36 cellular contexts compared by ENCODE assay signal in genomic region chr11:116343270-116343669, GRCh38.
"Had no signal": no experiment of that assay in that cellular context is flagged by ENCODE, and none has a peak within 500 bp of the region (broad histone marks: within the 10 kb centered on the region; RNA-seq: fewer than 3 reads in every experiment).

No MANE protein-coding gene starts in this region.

- H3K4me1 ChIP-seq: adrenal gland, body of pancreas, breast epithelium had no signal

- ATAC-seq: activated CD4-positive, alpha-beta T cell treated with anti-CD3 and anti-CD28 coated beads for 36 hours; activated CD4-positive, CD25-positive, alpha-beta regulatory T cell treated with anti-CD3 and anti-CD28 coated beads, Interleukin-2, amount 50 U/mL, for 24 hours; activated CD8-positive, alpha-beta T cell treated with anti-CD3 and anti-CD28 coated beads, Interleukin-2, amount 10 ng/mL, durations not matched to agents 7 days and 5 days; activated naive CD4-positive, alpha-beta T cell treated with anti-CD3 and anti-CD28 coated beads, Interleukin-2, amount 50 U/mL, for 72 hours; body of pancreas; WTC11 had no signal

- H3K4me1 Mint-ChIP-seq: activated CD4-positive, alpha-beta memory T cell treated with anti-CD3 and anti-CD28 coated beads, Interleukin-2, amount 10 ng/mL, durations not matched to agents 7 days and 5 days; activated CD4-positive, alpha-beta T cell treated with anti-CD3 and anti-CD28 coated beads for 36 hours; activated naive CD8-positive, alpha-beta T cell treated with anti-CD3 and anti-CD28 coated beads for 36 hours had no signal

- H3K4me3 Mint-ChIP-seq: activated CD4-positive, alpha-beta memory T cell treated with anti-CD3 and anti-CD28 coated beads, Interleukin-2, amount 10 ng/mL, durations not matched to agents 7 days and 5 days; activated CD4-positive, alpha-beta T cell treated with anti-CD3 and anti-CD28 coated beads for 36 hours; activated CD4-positive, alpha-beta T cell treated with anti-CD3 and anti-CD28 coated beads, Interleukin-2, amount 10 ng/mL, durations not matched to agents 7 days and 5 days; activated CD8-positive, alpha-beta T cell treated with anti-CD3 and anti-CD28 coated beads, Interleukin-2, amount 10 ng/mL, durations not matched to agents 7 days and 5 days; activated naive CD4-positive, alpha-beta T cell treated with anti-CD3 and anti-CD28 coated beads for 36 hours; activated naive CD8-positive, alpha-beta T cell treated with anti-CD3 and anti-CD28 coated beads for 36 hours; activated T-cell treated with anti-CD3 and anti-CD28 coated beads, Interleukin-2, amount 50 U/mL, for 24 hours; T-helper 1 cell treated with Interleukin-12 subunit alpha and Interleukin-12 subunit beta and Interleukin-4 antibody, amounts not matched to agents 30 μg/mL and 1 μg/mL, for 36 hours; T-helper 2 cell treated with Interferon-gamma antibody and Interleukin-4, amounts not matched to agents 5 μg/mL and 100 μg/mL, for 36 hours; WTC11 had no signal

- H3K27me3 Mint-ChIP-seq: activated CD4-positive, alpha-beta memory T cell treated with anti-CD3 and anti-CD28 coated beads, Interleukin-2, amount 10 ng/mL, durations not matched to agents 7 days and 5 days; activated CD4-positive, alpha-beta T cell treated with anti-CD3 and anti-CD28 coated beads for 36 hours; activated CD4-positive, alpha-beta T cell treated with anti-CD3 and anti-CD28 coated beads, Interleukin-2, amount 10 ng/mL, durations not matched to agents 7 days and 5 days; activated naive CD8-positive, alpha-beta T cell treated with anti-CD3 and anti-CD28 coated beads for 36 hours; activated T-cell treated with anti-CD3 and anti-CD28 coated beads, Interleukin-2, amount 50 U/mL, for 24 hours had no signal

- DNase-seq: activated CD4-positive, alpha-beta memory T cell treated with anti-CD3 and anti-CD28 coated beads, Interleukin-2, amount 10 ng/mL, durations not matched to agents 7 days and 5 days; activated CD4-positive, alpha-beta T cell treated with anti-CD3 and anti-CD28 coated beads for 1 hour; activated CD4-positive, alpha-beta T cell treated with anti-CD3 and anti-CD28 coated beads for 36 hours; activated CD4-positive, alpha-beta T cell treated with anti-CD3 and anti-CD28 coated beads for 48 hours; activated CD4-positive, alpha-beta T cell treated with anti-CD3 and anti-CD28 coated beads, Interleukin-2, amount 10 ng/mL, durations not matched to agents 7 days and 5 days; activated CD4-positive, alpha-beta T cell treated with anti-CD3 and anti-CD28 coated beads, Interleukin-2, amount 50 U/mL, for 48 hours; activated CD4-positive, CD25-positive, alpha-beta regulatory T cell; activated CD8-positive, alpha-beta memory T cell treated with anti-CD3 and anti-CD28 coated beads for 24 hours; activated CD8-positive, alpha-beta memory T cell treated with anti-CD3 and anti-CD28 coated beads, Interleukin-2, amount 50 U/mL, for 4 hours; activated CD8-positive, alpha-beta T cell treated with anti-CD3 and anti-CD28 coated beads, Interleukin-2, amount 10 ng/mL, durations not matched to agents 7 days and 5 days; activated effector memory CD4-positive, alpha-beta T cell treated with Interleukin-2 at 50 U/mL for 16 hours; activated gamma-delta T cell treated with Interleukin-2 at 50 U/mL for 16 hours; activated naive CD4-positive, alpha-beta T cell; activated naive CD4-positive, alpha-beta T cell treated with anti-CD3 and anti-CD28 coated beads for 36 hours; activated naive CD4-positive, alpha-beta T cell treated with anti-CD3 and anti-CD28 coated beads, Interleukin-2, amount 50 U/mL, for 16 hours; activated naive CD8-positive, alpha-beta T cell treated with anti-CD3 and anti-CD28 coated beads for 36 hours; activated T-cell treated with anti-CD3 and anti-CD28 coated beads, Interleukin-2, amount 50 U/mL, for 24 hours; activated T-cell treated with anti-CD3 and anti-CD28 coated beads, Interleukin-2, amount 50 U/mL, for 48 hours; amniotic stem cell; aorta; body of pancreas; brain microvascular endothelial cell; central memory CD4-positive, alpha-beta T cell; SW 1271; T-helper 1 cell; T-helper 2 cell; T-helper 9 cell; WERI-Rb-1 had no signal

- H3K36me3 Mint-ChIP-seq: activated naive CD8-positive, alpha-beta T cell treated with anti-CD3 and anti-CD28 coated beads for 36 hours had no signal

- H3K4me3 ChIP-seq: adrenal gland, body of pancreas, breast epithelium had no signal

- H3K9me3 ChIP-seq: adrenal gland, body of pancreas, breast epithelium had no signal

- H3K27ac Mint-ChIP-seq: activated CD4-positive, alpha-beta memory T cell treated with anti-CD3 and anti-CD28 coated beads, Interleukin-2, amount 10 ng/mL, durations not matched to agents 7 days and 5 days; activated CD4-positive, alpha-beta T cell treated with anti-CD3 and anti-CD28 coated beads for 36 hours; activated CD4-positive, alpha-beta T cell treated with anti-CD3 and anti-CD28 coated beads, Interleukin-2, amount 10 ng/mL, durations not matched to agents 7 days and 5 days; activated CD8-positive, alpha-beta T cell treated with anti-CD3 and anti-CD28 coated beads, Interleukin-2, amount 10 ng/mL, durations not matched to agents 7 days and 5 days; activated naive CD4-positive, alpha-beta T cell treated with anti-CD3 and anti-CD28 coated beads for 36 hours; activated naive CD4-positive, alpha-beta T cell treated with anti-CD3 and anti-CD28 coated beads, Interleukin-2, amount 50 U/mL, for 72 hours; activated naive CD8-positive, alpha-beta T cell treated with anti-CD3 and anti-CD28 coated beads for 36 hours; activated T-cell treated with anti-CD3 and anti-CD28 coated beads, Interleukin-2, amount 50 U/mL, for 24 hours; activated T-helper 2 cell treated with anti-CD3 and anti-CD28 coated beads, Interferon-gamma antibody, Interleukin-2, Interleukin-4, amounts not matched to agents 10 μg/mL and 5 μg/mL and 100 μg/mL, durations not matched to agents 14 hours and 24 hours and 36 hours; T-helper 1 cell treated with Interleukin-12 subunit alpha and Interleukin-12 subunit beta and Interleukin-4 antibody, amounts not matched to agents 30 μg/mL and 1 μg/mL, for 36 hours; T-helper 2 cell treated with Interferon-gamma antibody and Interleukin-4, amounts not matched to agents 5 μg/mL and 100 μg/mL, for 36 hours; WTC11 had no signal

- H3K27ac ChIP-seq: adrenal gland, body of pancreas, brain microvascular endothelial cell, breast epithelium, WERI-Rb-1 had no signal

- H3K36me3 ChIP-seq: adrenal gland, brain microvascular endothelial cell, breast epithelium, WERI-Rb-1 had no signal

- H3K27me3 ChIP-seq: adrenal gland, body of pancreas, brain microvascular endothelial cell, breast epithelium had no signal

- H3K9me3 Mint-ChIP-seq: activated CD4-positive, alpha-beta memory T cell treated with anti-CD3 and anti-CD28 coated beads, Interleukin-2, amount 10 ng/mL, durations not matched to agents 7 days and 5 days; activated naive CD4-positive, alpha-beta T cell treated with anti-CD3 and anti-CD28 coated beads for 36 hours; activated naive CD8-positive, alpha-beta T cell treated with anti-CD3 and anti-CD28 coated beads for 36 hours; activated T-cell treated with anti-CD3 and anti-CD28 coated beads, Interleukin-2, amount 50 U/mL, for 24 hours had no signal
